Comparison of ENCODE assay signal across 16 cellular contexts in the genomic region with DNA sequence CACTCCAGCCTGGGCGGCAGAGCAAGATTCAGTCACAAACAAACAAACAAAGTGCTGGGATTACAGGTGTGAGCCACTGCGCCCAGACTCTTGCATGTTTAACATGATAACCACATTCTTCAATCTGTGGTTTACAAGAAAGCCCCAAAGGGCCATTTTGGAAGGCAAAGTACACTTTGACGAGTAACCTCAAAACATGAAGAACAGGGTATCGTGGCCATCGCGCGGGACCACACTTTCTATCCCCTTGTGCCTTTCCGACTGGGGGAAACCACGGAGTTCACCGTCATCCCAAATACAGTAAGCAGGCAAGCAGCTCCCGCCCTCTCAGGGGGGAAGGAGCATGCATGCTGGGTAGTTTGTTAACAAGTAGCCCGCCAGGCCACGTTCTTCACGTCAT.
DNase-seq lines count a peak whose midpoint lies in the region; ATAC-seq and TF ChIP-seq lines count a peak whose summit lies in the region.
"Had no signal": no experiment of that assay in that cellular context is flagged by ENCODE, and none has a peak within 500 bp of the region (broad histone marks: within the 10 kb centered on the region; RNA-seq: fewer than 3 reads in every experiment).

No MANE protein-coding gene starts in this region.

- no peak overlapping the region for H3K4me3 Mint-ChIP-seq in CD8-positive, alpha-beta T cell
- no peak overlapping the region for H3K4me3 Mint-ChIP-seq in chondrocyte (ENCODE audit: unreplicated experiment)
- no peak overlapping the region for H3K4me3 Mint-ChIP-seq in naive thymus-derived CD4-positive, alpha-beta T cell
- H3K4me3 Mint-ChIP-seq: IgD-negative memory B cell had no signal

- no peaks in the 10 kb centered on the region for H3K9me3 ChIP-seq in CD8-positive, alpha-beta T cell (ENCODE audit: low read length)
- H3K9me3 ChIP-seq in naive thymus-derived CD4-positive, alpha-beta T cell (ENCODE audit: control insufficient read depth in 2 of 3, low read length in 3 of 3), result no peaks in the 10 kb centered on the region
- H3K9me3 ChIP-seq: A549 had no signal

- no peaks in the 10 kb centered on the region for H3K27me3 ChIP-seq in CD8-positive, alpha-beta T cell (ENCODE audit: insufficient read depth, low read length)
- H3K27me3 ChIP-seq in naive thymus-derived CD4-positive, alpha-beta T cell (ENCODE audit: control insufficient read depth in 2 of 2, insufficient read depth in 2 of 2, low read length in 2 of 2), result no peaks in the 10 kb centered on the region

- H3K36me3 ChIP-seq in CD8-positive, alpha-beta T cell (ENCODE audit: insufficient read depth, low read length), result peaks cover 18% of the 10 kb centered on the region
- H3K36me3 ChIP-seq in naive thymus-derived CD4-positive, alpha-beta T cell (ENCODE audit: control insufficient read depth in 2 of 3, insufficient read depth in 3 of 3, low read length in 3 of 3), result peaks cover 0 to 39% (median 0%) of the 10 kb centered on the region in 3 experiments

- POLR2A ChIA-PET in CD8-positive, alpha-beta T cell (lab: Charles Lee), result no interaction called here
- POLR2A ChIA-PET in RWPE1 (lab: Yijun Ruan, JAX; ENCODE audit: low non-redundant PET), result no interaction called here
- POLR2A ChIA-PET in naive thymus-derived CD4-positive, alpha-beta T cell (lab: Charles Lee), result interaction anchor here (0.7 kb wide), 1 partner anchor 47 kb away, joined by 4 read pairs; no protein-coding TSS in a partner anchor

- H3K27ac Mint-ChIP-seq in CD8-positive, alpha-beta T cell, result no peak overlapping the region
- no peak overlapping the region for H3K27ac Mint-ChIP-seq in chondrocyte (ENCODE audit: unreplicated experiment)
- no peak overlapping the region for H3K27ac Mint-ChIP-seq in naive thymus-derived CD4-positive, alpha-beta T cell

- no peak for TF ChIP-seq CTCF in CD8-positive, alpha-beta T cell (IDR thresholded peaks at IDR 0.05)
- TF ChIP-seq CTCF in RWPE1 (conservative IDR thresholded peaks at IDR 0.05; ENCODE audit: low read depth) (no peak), chondrocyte (IDR thresholded peaks at IDR 0.05) (no peak)

- CTCF ChIA-PET in CD8-positive, alpha-beta T cell (lab: Charles Lee), result interaction anchor here (2.2 kb wide), 2 partner anchors 9 to 48 kb away, joined by 7 to 14 read pairs; no protein-coding TSS in a partner anchor
- CTCF ChIA-PET in RWPE1 (lab: Yijun Ruan, JAX), result interaction anchor here (0.7 to 1.3 kb wide), 2 partner anchors 9 to 1696 kb away, joined by 3 to 5 read pairs; no protein-coding TSS in a partner anchor
- CTCF ChIA-PET in naive thymus-derived CD4-positive, alpha-beta T cell (lab: Charles Lee), result interaction anchor here (0.6 to 1.0 kb wide), 2 partner anchors 9 to 44 kb away, joined by 3 to 4 read pairs; no protein-coding TSS in a partner anchor

- H3K27me3 Mint-ChIP-seq in CD8-positive, alpha-beta T cell (ENCODE audit: low read depth), result no peaks in the 10 kb centered on the region
- no peaks in the 10 kb centered on the region for H3K27me3 Mint-ChIP-seq in chondrocyte (ENCODE audit: low read depth)
- no peaks in the 10 kb centered on the region for H3K27me3 Mint-ChIP-seq in naive thymus-derived CD4-positive, alpha-beta T cell
- H3K27me3 Mint-ChIP-seq: CD4-positive, CD25-positive, alpha-beta regulatory T cell; IgD-negative memory B cell had no signal

- H3K4me3 ChIP-seq in CD8-positive, alpha-beta T cell (ENCODE audit: low read depth, low read length), result no peak overlapping the region
- no peak overlapping the region for H3K4me3 ChIP-seq in naive thymus-derived CD4-positive, alpha-beta T cell (ENCODE audit: low read length)
- H3K4me3 ChIP-seq: A549, GM23248 had no signal

- peaks cover 13% of the 10 kb centered on the region for H3K4me1 Mint-ChIP-seq in CD8-positive, alpha-beta T cell (ENCODE audit: low read depth)
- peaks cover 6% of the 10 kb centered on the region for H3K4me1 Mint-ChIP-seq in chondrocyte (ENCODE audit: low read depth)
- H3K4me1 Mint-ChIP-seq in naive thymus-derived CD4-positive, alpha-beta T cell, result peaks cover 0 to 15% (median 8%) of the 10 kb centered on the region in 7 donors

- peak; percentile 14 for ATAC-seq in CD8-positive, alpha-beta T cell
- ATAC-seq in naive thymus-derived CD4-positive, alpha-beta T cell, result peak; percentile 24
- ATAC-seq in GM19328 (IDR thresholded peaks at IDR 0.05; ENCODE audit: unreplicated experiment), result no peak
- no peak for ATAC-seq in HG02840 (IDR thresholded peaks at IDR 0.05; ENCODE audit: low FRiP score, unreplicated experiment)
- ATAC-seq: A549 had no signal

- H3K9me3 Mint-ChIP-seq in CD8-positive, alpha-beta T cell, result no peaks in the 10 kb centered on the region
- no peaks in the 10 kb centered on the region for H3K9me3 Mint-ChIP-seq in chondrocyte (ENCODE audit: low read depth)
- H3K9me3 Mint-ChIP-seq in naive thymus-derived CD4-positive, alpha-beta T cell, result no peaks in the 10 kb centered on the region
- H3K9me3 Mint-ChIP-seq: CD4-positive, CD25-positive, alpha-beta regulatory T cell; IgD-negative memory B cell had no signal

- H3K36me3 Mint-ChIP-seq in CD8-positive, alpha-beta T cell, result peaks cover 65% of the 10 kb centered on the region
- H3K36me3 Mint-ChIP-seq in chondrocyte (ENCODE audit: low read depth), result peaks cover 8% of the 10 kb centered on the region
- H3K36me3 Mint-ChIP-seq in naive thymus-derived CD4-positive, alpha-beta T cell, result peaks cover 0 to 32% (median 7%) of the 10 kb centered on the region in 5 donors

- H3K27ac ChIP-seq in CD8-positive, alpha-beta T cell (ENCODE audit: low read depth, low read length), result no peak overlapping the region
- peak overlapping the region; percentile 41 for H3K27ac ChIP-seq in RWPE1
- no peak overlapping the region for H3K27ac ChIP-seq in naive thymus-derived CD4-positive, alpha-beta T cell (ENCODE audit: low read depth, low read length)
- H3K27ac ChIP-seq: A549, GM23248 had no signal

- DNase-seq in CD8-positive, alpha-beta T cell, result no peak
- DNase-seq in RWPE1 (ENCODE audit: low spot score) (no peak), chondrocyte (ENCODE audit: low spot score) (peak; percentile 59), NCI-H1930 (lab: John Stamatoyannopoulos, UW) (no peak), SKM-1 treated with dmso at 0.1 percent for 144 hours (lab: John Stamatoyannopoulos, UW; ENCODE audit: unreplicated experiment) (no peak)
- no peak for DNase-seq in naive thymus-derived CD4-positive, alpha-beta T cell
- DNase-seq: Calu3; CD4-positive, CD25-positive, alpha-beta regulatory T cell; DMS 273 treated with DMSO at 0.1 percent for 48 hours; GM23248; H7; KG1 had no signal

- intact Hi-C loops in CD8-positive, alpha-beta T cell (cut with DNase I, micrococcal nuclease), result no loop called here
- intact Hi-C loops in naive thymus-derived CD4-positive, alpha-beta T cell (cut with micrococcal nuclease), result no loop called here

- H3K4me1 ChIP-seq in CD8-positive, alpha-beta T cell (ENCODE audit: insufficient read depth, low read length), result no peaks in the 10 kb centered on the region
- H3K4me1 ChIP-seq in naive thymus-derived CD4-positive, alpha-beta T cell (ENCODE audit: control insufficient read depth in 2 of 2, insufficient read depth in 2 of 2, low read length in 2 of 2), result no peaks in the 10 kb centered on the region
- H3K4me1 ChIP-seq: A549 had no signal

Comparison
In these comparisons a context has a peak if more than half of its experiments do, and no peak if none do; other contexts are left out.
1. ATAC-seq: peak in CD8-positive, alpha-beta T cell (single experiment) and naive thymus-derived CD4-positive, alpha-beta T cell (single experiment); none in GM19328 (single experiment) and HG02840 (single experiment).